24 cellular contexts compared by ENCODE assay signal in the genomic region with DNA sequence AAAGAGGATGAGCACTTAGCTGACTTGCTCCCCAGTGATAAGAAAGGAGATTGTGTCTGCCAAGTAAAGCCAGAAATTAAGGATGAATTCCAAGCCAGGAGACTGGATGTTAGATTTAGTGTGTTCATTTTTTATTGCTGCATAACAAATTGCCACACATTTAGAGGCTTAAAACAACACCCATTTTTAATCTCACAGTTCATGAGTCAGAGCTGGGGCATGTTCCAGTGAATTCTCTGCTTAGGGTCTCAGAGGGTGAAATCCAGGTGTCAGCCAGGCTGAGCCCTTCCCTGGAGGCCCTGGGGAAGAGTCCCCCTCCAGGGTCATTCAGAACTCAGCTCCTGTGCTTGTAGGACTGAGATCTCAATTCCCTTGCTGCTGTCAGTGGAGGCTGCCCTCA.
"Had no signal": no experiment of that assay in that cellular context is flagged by ENCODE, and none has a peak within 500 bp of the region (broad histone marks: within the 10 kb centered on the region; RNA-seq: fewer than 3 reads in every experiment).

No MANE protein-coding gene starts in this region.

- H3K36me3 ChIP-seq: ascending aorta, esophagus squamous epithelium, pancreas, prostate gland, transverse colon had no signal

- H3K4me3 ChIP-seq: ascending aorta, esophagus squamous epithelium, pancreas, prostate gland, testis, transverse colon had no signal

- H3K27ac ChIP-seq: ascending aorta, epithelial cell of prostate, esophagus squamous epithelium, pancreas, prostate gland, testis, transverse colon had no signal

- FAIRE-seq: colon, endometrium, frontal cortex, pancreas had no signal

- H3K27me3 ChIP-seq: ascending aorta, pancreas, testis, transverse colon had no signal

- H3K36me3 Mint-ChIP-seq: activated naive CD8-positive, alpha-beta T cell had no signal

- H3K4me3 Mint-ChIP-seq: activated naive CD8-positive, alpha-beta T cell; central memory CD8-positive, alpha-beta T cell; nephron progenitor cell; T-helper 2 cell treated with Interferon-gamma antibody and Interleukin-4, amounts not matched to agents 5 μg/mL and 100 μg/mL, for 36 hours had no signal

- H3K27ac Mint-ChIP-seq: activated naive CD8-positive, alpha-beta T cell; nephron progenitor cell; T-helper 2 cell treated with Interferon-gamma antibody and Interleukin-4, amounts not matched to agents 5 μg/mL and 100 μg/mL, for 36 hours had no signal

- ATAC-seq: left ventricle myocardium superior, pancreas had no signal

- H3K9me3 ChIP-seq: ascending aorta, pancreas, prostate gland, testis, transverse colon had no signal

- DNase-seq: activated CD4-positive, alpha-beta T cell treated with anti-CD3 and anti-CD28 coated beads for 4 hours; activated CD4-positive, alpha-beta T cell treated with anti-CD3 and anti-CD28 coated beads, Interleukin-2, amount 50 U/mL, for 4 hours; activated effector memory CD4-positive, alpha-beta T cell treated with Interleukin-2 at 50 U/mL for 16 hours; activated naive CD4-positive, alpha-beta T cell treated with Interleukin-2 at 50 U/mL for 16 hours; effector CD4-positive, alpha-beta T cell; esophagus squamous epithelium; left cardiac atrium; left ventricle myocardium superior; nephron progenitor cell; pancreas; stimulated activated CD4-positive, alpha-beta T cell treated with anti-CD3 and anti-CD28 coated beads, Interleukin-2, amount 100 ng/mL, for 48 hours; stimulated activated naive CD4-positive, alpha-beta T cell treated with Interleukin-2 at 50 U/mL for 16 hours; T-helper 1 cell; transverse colon had no signal

- H3K9me3 Mint-ChIP-seq: central memory CD8-positive, alpha-beta T cell; T-helper 2 cell treated with Interferon-gamma antibody and Interleukin-4, amounts not matched to agents 5 μg/mL and 100 μg/mL, for 36 hours had no signal

- H3K4me1 ChIP-seq: ascending aorta, pancreas, prostate gland, transverse colon had no signal

- H3K4me1 Mint-ChIP-seq: central memory CD8-positive, alpha-beta T cell had no signal
